ENCODE assay signal across 8 cellular contexts in the genomic region with DNA sequence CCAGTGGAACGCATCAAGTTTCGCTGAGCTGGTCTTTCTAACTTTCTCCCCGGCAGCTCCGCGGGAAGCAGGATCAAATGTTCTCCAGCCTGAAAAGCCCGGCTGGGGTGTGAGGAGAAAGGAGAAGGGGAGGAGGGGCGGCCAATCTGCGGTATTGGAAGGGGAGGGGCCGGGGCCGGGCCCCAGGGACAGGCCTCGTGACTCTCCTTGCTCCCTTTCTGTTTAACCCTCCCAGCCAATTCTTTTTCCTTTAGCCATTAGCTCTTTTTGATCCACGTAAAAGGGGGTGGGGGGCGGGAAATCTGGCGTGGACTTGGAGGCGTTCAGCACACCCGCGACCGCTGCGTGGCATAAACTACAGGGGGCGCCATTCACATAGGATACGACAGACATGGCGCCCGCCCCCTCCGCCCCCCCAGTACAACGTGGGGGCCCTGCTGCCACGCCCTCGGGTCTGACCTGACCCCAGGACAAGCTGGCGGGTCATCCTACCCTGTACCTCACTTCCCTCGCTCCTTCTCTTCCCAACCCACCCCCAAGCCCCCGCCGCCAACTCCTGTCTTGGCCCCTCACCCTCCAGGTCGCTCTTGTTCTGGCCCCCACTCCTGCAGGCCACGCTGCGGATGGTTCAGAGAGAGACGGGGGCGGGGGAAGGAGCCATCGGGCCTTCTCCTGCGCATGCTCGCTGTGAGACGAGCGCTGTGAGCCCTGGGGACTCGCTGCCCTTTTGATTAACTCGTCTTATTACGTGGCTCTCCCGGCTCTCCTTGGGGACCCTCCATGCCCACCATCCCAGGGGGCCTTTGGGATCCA. TPM values are rescaled to one million over a fixed set of nuclear protein-coding genes. Genes with fewer than 3 reads are reported as not detected.
DNase-seq lines count a peak whose midpoint lies in the region; ATAC-seq and TF ChIP-seq lines count a peak whose summit lies in the region.

No MANE protein-coding gene starts in this region.

- H3K4me3 Mint-ChIP-seq in MCF 10A (ENCODE audit: unreplicated experiment), result no peak overlapping the region
- H3K4me3 Mint-ChIP-seq in activated CD4-positive, alpha-beta T cell treated with anti-CD3 and anti-CD28 coated beads, Interleukin-2, amount 10 ng/mL, durations not matched to agents 24 days and 14 days, result peak overlapping the region; percentile 76

- H3K9me3 Mint-ChIP-seq in MCF 10A (ENCODE audit: unreplicated experiment), result no peaks in the 10 kb centered on the region
- H3K9me3 Mint-ChIP-seq in activated CD4-positive, alpha-beta T cell treated with anti-CD3 and anti-CD28 coated beads, Interleukin-2, amount 10 ng/mL, durations not matched to agents 24 days and 14 days, result no peaks in the 10 kb centered on the region

- no peak for TF ChIP-seq POLR2A in breast epithelium (IDR thresholded peaks at IDR 0.05)

- no peak overlapping the region for H3K27ac Mint-ChIP-seq in MCF 10A (ENCODE audit: low read depth, unreplicated experiment)
- peak overlapping the region; percentile 46 for H3K27ac Mint-ChIP-seq in activated CD4-positive, alpha-beta T cell treated with anti-CD3 and anti-CD28 coated beads, Interleukin-2, amount 10 ng/mL, durations not matched to agents 24 days and 14 days

- intact Hi-C loops in breast epithelium (cut with DNase I; ENCODE audit: low total_unique reads) (no loop called here), MCF 10A (cut with micrococcal nuclease) (no loop called here)
- intact Hi-C loops in activated CD4-positive, alpha-beta T cell treated with anti-CD3 and anti-CD28 coated beads, Interleukin-2, amount 10 ng/mL, durations not matched to agents 24 days and 14 days (cut with micrococcal nuclease), result loop anchor here (10.0 kb wide), 1 partner anchor 309 kb away; no protein-coding TSS in a partner anchor

- H3K4me1 ChIP-seq in breast epithelium, result no peaks in the 10 kb centered on the region

- CTCF ChIA-PET in MCF 10A (lab: Yijun Ruan, JAX), result interaction anchor here (0.5 to 1.4 kb wide), 3 partner anchors 13 to 545 kb away, joined by 3 to 4 read pairs (median 3); no protein-coding TSS in a partner anchor

- H3K9me3 ChIP-seq in breast epithelium, result no peaks in the 10 kb centered on the region

- H3K27ac ChIP-seq in breast epithelium (peak overlapping the region; percentile 72 to 84), coronary artery (peak overlapping the region; percentile 77 to 94)

- BruUV-seq in MCF 10A (replicated peaks; lab: Mats Ljungman, UMichigan), result no TSS peak

- no peaks in the 10 kb centered on the region for H3K36me3 ChIP-seq in breast epithelium

- no peaks in the 10 kb centered on the region for H3K36me3 Mint-ChIP-seq in MCF 10A (ENCODE audit: insufficient read depth, unreplicated experiment)
- H3K36me3 Mint-ChIP-seq in activated CD4-positive, alpha-beta T cell treated with anti-CD3 and anti-CD28 coated beads, Interleukin-2, amount 10 ng/mL, durations not matched to agents 24 days and 14 days (ENCODE audit: low read depth), result no peaks in the 10 kb centered on the region

- POLR2A ChIA-PET in MCF 10A (lab: Yijun Ruan, JAX), result interaction anchor here (0.9 kb wide), 1 partner anchor 45 kb away, joined by 3 read pairs; no protein-coding TSS in a partner anchor

- peak overlapping the region; percentile 45 to 77 (median 56) for H3K4me3 ChIP-seq in breast epithelium
- H3K4me3 ChIP-seq in coronary artery, result peak overlapping the region; percentile 84

- peaks cover 5% of the 10 kb centered on the region for H3K4me1 Mint-ChIP-seq in MCF 10A (ENCODE audit: insufficient read depth, unreplicated experiment)
- H3K4me1 Mint-ChIP-seq in activated CD4-positive, alpha-beta T cell treated with anti-CD3 and anti-CD28 coated beads, Interleukin-2, amount 10 ng/mL, durations not matched to agents 24 days and 14 days, result peaks cover 9% of the 10 kb centered on the region

- no peaks in the 10 kb centered on the region for H3K27me3 Mint-ChIP-seq in MCF 10A (ENCODE audit: insufficient read depth, unreplicated experiment)
- peaks cover 16% of the 10 kb centered on the region for H3K27me3 Mint-ChIP-seq in activated CD4-positive, alpha-beta T cell treated with anti-CD3 and anti-CD28 coated beads, Interleukin-2, amount 10 ng/mL, durations not matched to agents 24 days and 14 days

- ATAC-seq in left lobe of liver, result peak; percentile 74

- TF ChIP-seq CTCF in breast epithelium (IDR thresholded peaks at IDR 0.05), result peak in 2 of 3 donors; percentile 52 to 55
- TF ChIP-seq CTCF in MCF 10A (IDR thresholded peaks at IDR 0.05; ENCODE audit: unreplicated experiment), result no peak
- peak; percentile 73 for TF ChIP-seq CTCF in coronary artery (IDR thresholded peaks at IDR 0.05)

- DNase-seq in breast epithelium (ENCODE audit: low spot score in 2 of 2) (peak; percentile 55 to 65), MCF 10A (ENCODE audit: unreplicated experiment) (no peak), MV-4-11 (lab: John Stamatoyannopoulos, UW) (peak; percentile 36), coronary artery (ENCODE audit: low spot score) (no peak), left lobe of liver (ENCODE audit: low spot score) (peak; percentile 47), COR-L47 (lab: John Stamatoyannopoulos, UW) (no peak)
- peak; percentile 84 for DNase-seq in activated CD4-positive, alpha-beta T cell treated with anti-CD3 and anti-CD28 coated beads, Interleukin-2, amount 10 ng/mL, durations not matched to agents 24 days and 14 days
- peak; percentile 66 to 70 for DNase-seq in stimulated activated CD4-positive, alpha-beta T cell treated with anti-CD3 and anti-CD28 coated beads, Interleukin-1b, Interleukin-23, amount 100 ng/mL, for 4 hours (ENCODE audit: low read depth in 2 of 2)

- H3K27me3 ChIP-seq in breast epithelium, result no peaks in the 10 kb centered on the region

RNA-seq across cellular contexts. Expression of gene MDGA1, which starts 7.8 kb away (rescaled TPM):
- total RNA-seq in breast epithelium, result 1 to 10 TPM; 1.6 to 4.3 (median 4.3) TPM
- 0.05 TPM in 1 of 2 replicates, not detected in the other for total RNA-seq in MCF 10A (2022)
- 2.6 and 2.8 TPM in 2 replicates for total RNA-seq in activated CD4-positive, alpha-beta T cell treated with anti-CD3 and anti-CD28 coated beads, Interleukin-2, amount 10 ng/mL, durations not matched to agents 24 days and 14 days
- total RNA-seq in left lobe of liver, result 0.40 TPM

Comparison
In these comparisons a context has a peak if more than half of its experiments do, and no peak if none do; other contexts are left out.
1. DNase-seq: peak in breast epithelium (2 of 2), MV-4-11 (single experiment), activated CD4-positive, alpha-beta T cell treated with anti-CD3 and anti-CD28 coated beads, Interleukin-2, amount 10 ng/mL, durations not matched to agents 24 days and 14 days (single experiment), left lobe of liver (single experiment) and stimulated activated CD4-positive, alpha-beta T cell treated with anti-CD3 and anti-CD28 coated beads, Interleukin-1b, Interleukin-23, amount 100 ng/mL, for 4 hours (2 of 2); none in MCF 10A (single experiment), coronary artery (single experiment) and COR-L47 (single experiment).